In the genomic region with DNA sequence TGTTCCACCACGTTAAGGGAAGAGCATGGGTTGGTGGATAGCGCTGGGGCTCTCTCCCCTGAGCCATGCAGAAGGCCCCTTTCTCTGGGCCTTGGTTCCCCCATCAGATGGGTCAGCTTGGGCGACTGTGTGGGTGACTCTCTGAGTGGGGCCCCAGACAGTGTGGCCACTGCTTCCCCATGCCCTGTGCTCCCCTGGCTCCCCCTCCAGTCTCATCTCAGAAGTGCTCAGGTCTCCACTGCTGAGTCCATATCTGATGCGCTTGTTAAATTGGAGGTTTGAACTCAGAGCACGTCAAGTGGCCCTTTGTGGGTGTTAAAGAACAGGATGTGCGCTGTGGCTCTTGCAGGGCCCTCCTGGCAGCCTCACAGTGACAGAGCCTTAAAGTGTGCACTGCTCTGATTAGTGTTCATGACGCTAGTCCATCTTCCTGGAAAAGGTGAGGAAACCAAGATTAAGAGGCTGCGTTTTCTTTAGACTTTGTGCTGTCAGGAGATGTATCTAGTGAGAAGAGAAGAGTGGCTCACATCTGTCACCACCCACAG, we compare ENCODE assay signal across 2 cellular contexts.
TF ChIP-seq lines count a peak whose summit lies in the region.

No MANE protein-coding gene starts in this region.

TF ChIP-seq in HepG2, 621 proteins besides CTCF, POLR2A, EP300 and RAD21:
- TF ChIP-seq, protein P1, sequence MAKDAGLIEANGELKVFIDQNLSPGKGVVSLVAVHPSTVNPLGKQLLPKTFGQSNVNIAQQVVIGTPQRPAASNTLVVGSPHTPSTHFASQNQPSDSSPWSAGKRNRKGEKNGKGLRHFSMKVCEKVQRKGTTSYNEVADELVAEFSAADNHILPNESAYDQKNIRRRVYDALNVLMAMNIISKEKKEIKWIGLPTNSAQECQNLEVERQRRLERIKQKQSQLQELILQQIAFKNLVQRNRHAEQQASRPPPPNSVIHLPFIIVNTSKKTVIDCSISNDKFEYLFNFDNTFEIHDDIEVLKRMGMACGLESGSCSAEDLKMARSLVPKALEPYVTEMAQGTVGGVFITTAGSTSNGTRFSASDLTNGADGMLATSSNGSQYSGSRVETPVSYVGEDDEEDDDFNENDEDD (CRISPR knock-in tag; IDR thresholded peaks at IDR 0.05; ENCODE audit: borderline replicate concordance): no peak
- no peak for TF ChIP-seq NCOA2 (CRISPR knock-in tag; IDR thresholded peaks at IDR 0.05)
- TF ChIP-seq, protein P2, sequence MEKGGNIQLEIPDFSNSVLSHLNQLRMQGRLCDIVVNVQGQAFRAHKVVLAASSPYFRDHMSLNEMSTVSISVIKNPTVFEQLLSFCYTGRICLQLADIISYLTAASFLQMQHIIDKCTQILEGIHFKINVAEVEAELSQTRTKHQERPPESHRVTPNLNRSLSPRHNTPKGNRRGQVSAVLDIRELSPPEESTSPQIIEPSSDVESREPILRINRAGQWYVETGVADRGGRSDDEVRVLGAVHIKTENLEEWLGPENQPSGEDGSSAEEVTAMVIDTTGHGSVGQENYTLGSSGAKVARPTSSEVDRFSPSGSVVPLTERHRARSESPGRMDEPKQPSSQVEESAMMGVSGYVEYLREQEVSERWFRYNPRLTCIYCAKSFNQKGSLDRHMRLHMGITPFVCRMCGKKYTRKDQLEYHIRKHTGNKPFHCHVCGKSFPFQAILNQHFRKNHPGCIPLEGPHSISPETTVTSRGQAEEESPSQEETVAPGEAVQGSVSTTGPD (CRISPR knock-in tag; IDR thresholded peaks at IDR 0.05): no peak
- TF ChIP-seq MAFK (conservative IDR thresholded peaks at IDR 0.05 in 1 of 2, IDR thresholded peaks at IDR 0.05 in 1 of 2; ENCODE audit: low read length in 2 of 2): no peak
- no peak for TF ChIP-seq ZNF570 (CRISPR knock-in tag; IDR thresholded peaks at IDR 0.05; ENCODE audit: borderline replicate concordance)
- TF ChIP-seq ZNF619 (CRISPR knock-in tag; IDR thresholded peaks at IDR 0.05): no peak
- no peak for TF ChIP-seq ZNF781 (CRISPR knock-in tag; IDR thresholded peaks at IDR 0.05; ENCODE audit: borderline replicate concordance, not compliant biosample characterization)
- no peak for TF ChIP-seq ZFP36 (IDR thresholded peaks at IDR 0.05; ENCODE audit: borderline replicate concordance, low read depth, low read length, partially characterized antibody)
TF ChIP-seq in HepG2: peak in this region for 0.

TF ChIP-seq in WTC11, 78 proteins besides CTCF, POLR2A, EP300 and RAD21 (continued from another document):
- TF ChIP-seq, protein P3, sequence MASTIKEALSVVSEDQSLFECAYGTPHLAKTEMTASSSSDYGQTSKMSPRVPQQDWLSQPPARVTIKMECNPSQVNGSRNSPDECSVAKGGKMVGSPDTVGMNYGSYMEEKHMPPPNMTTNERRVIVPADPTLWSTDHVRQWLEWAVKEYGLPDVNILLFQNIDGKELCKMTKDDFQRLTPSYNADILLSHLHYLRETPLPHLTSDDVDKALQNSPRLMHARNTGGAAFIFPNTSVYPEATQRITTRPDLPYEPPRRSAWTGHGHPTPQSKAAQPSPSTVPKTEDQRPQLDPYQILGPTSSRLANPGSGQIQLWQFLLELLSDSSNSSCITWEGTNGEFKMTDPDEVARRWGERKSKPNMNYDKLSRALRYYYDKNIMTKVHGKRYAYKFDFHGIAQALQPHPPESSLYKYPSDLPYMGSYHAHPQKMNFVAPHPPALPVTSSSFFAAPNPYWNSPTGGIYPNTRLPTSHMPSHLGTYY (CRISPR knock-in tag; IDR thresholded peaks at IDR 0.05): no peak
- TF ChIP-seq, protein P4, sequence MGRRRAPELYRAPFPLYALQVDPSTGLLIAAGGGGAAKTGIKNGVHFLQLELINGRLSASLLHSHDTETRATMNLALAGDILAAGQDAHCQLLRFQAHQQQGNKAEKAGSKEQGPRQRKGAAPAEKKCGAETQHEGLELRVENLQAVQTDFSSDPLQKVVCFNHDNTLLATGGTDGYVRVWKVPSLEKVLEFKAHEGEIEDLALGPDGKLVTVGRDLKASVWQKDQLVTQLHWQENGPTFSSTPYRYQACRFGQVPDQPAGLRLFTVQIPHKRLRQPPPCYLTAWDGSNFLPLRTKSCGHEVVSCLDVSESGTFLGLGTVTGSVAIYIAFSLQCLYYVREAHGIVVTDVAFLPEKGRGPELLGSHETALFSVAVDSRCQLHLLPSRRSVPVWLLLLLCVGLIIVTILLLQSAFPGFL (CRISPR knock-in tag; IDR thresholded peaks at IDR 0.05; ENCODE audit: borderline replicate concordance): no peak
- TF ChIP-seq GTF2I (CRISPR knock-in tag; conservative IDR thresholded peaks at IDR 0.05) (no peak), HMGA2 (CRISPR knock-in tag; IDR thresholded peaks at IDR 0.05) (no peak), ELF4 (CRISPR knock-in tag; IDR thresholded peaks at IDR 0.05; ENCODE audit: low read depth) (no peak), FOXJ3 (CRISPR knock-in tag; IDR thresholded peaks at IDR 0.05; ENCODE audit: borderline replicate concordance) (no peak), FOXK1 (CRISPR knock-in tag; IDR thresholded peaks at IDR 0.05) (no peak), SP1 (CRISPR knock-in tag; conservative IDR thresholded peaks at IDR 0.05) (no peak), ETV6 (CRISPR knock-in tag; IDR thresholded peaks at IDR 0.05) (no peak), NR2C2 (CRISPR knock-in tag; IDR thresholded peaks at IDR 0.05) (no peak), FOXP1 (CRISPR knock-in tag; IDR thresholded peaks at IDR 0.05; ENCODE audit: borderline replicate concordance) (no peak), OVOL2 (CRISPR knock-in tag; IDR thresholded peaks at IDR 0.05; ENCODE audit: borderline replicate concordance) (no peak), ZNF232 (CRISPR knock-in tag; IDR thresholded peaks at IDR 0.05) (no peak), ZNF219 (CRISPR knock-in tag; IDR thresholded peaks at IDR 0.05; ENCODE audit: borderline replicate concordance) (no peak), SMAD4 (CRISPR knock-in tag; IDR thresholded peaks at IDR 0.05) (no peak)
- TF ChIP-seq, protein P5, sequence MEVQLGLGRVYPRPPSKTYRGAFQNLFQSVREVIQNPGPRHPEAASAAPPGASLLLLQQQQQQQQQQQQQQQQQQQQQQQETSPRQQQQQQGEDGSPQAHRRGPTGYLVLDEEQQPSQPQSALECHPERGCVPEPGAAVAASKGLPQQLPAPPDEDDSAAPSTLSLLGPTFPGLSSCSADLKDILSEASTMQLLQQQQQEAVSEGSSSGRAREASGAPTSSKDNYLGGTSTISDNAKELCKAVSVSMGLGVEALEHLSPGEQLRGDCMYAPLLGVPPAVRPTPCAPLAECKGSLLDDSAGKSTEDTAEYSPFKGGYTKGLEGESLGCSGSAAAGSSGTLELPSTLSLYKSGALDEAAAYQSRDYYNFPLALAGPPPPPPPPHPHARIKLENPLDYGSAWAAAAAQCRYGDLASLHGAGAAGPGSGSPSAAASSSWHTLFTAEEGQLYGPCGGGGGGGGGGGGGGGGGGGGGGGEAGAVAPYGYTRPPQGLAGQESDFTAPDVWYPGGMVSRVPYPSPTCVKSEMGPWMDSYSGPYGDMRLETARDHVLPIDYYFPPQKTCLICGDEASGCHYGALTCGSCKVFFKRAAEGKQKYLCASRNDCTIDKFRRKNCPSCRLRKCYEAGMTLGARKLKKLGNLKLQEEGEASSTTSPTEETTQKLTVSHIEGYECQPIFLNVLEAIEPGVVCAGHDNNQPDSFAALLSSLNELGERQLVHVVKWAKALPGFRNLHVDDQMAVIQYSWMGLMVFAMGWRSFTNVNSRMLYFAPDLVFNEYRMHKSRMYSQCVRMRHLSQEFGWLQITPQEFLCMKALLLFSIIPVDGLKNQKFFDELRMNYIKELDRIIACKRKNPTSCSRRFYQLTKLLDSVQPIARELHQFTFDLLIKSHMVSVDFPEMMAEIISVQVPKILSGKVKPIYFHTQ (CRISPR knock-in tag; IDR thresholded peaks at IDR 0.05): no peak
- TF ChIP-seq, protein P6, sequence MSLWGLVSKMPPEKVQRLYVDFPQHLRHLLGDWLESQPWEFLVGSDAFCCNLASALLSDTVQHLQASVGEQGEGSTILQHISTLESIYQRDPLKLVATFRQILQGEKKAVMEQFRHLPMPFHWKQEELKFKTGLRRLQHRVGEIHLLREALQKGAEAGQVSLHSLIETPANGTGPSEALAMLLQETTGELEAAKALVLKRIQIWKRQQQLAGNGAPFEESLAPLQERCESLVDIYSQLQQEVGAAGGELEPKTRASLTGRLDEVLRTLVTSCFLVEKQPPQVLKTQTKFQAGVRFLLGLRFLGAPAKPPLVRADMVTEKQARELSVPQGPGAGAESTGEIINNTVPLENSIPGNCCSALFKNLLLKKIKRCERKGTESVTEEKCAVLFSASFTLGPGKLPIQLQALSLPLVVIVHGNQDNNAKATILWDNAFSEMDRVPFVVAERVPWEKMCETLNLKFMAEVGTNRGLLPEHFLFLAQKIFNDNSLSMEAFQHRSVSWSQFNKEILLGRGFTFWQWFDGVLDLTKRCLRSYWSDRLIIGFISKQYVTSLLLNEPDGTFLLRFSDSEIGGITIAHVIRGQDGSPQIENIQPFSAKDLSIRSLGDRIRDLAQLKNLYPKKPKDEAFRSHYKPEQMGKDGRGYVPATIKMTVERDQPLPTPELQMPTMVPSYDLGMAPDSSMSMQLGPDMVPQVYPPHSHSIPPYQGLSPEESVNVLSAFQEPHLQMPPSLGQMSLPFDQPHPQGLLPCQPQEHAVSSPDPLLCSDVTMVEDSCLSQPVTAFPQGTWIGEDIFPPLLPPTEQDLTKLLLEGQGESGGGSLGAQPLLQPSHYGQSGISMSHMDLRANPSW (CRISPR knock-in tag; conservative IDR thresholded peaks at IDR 0.05; ENCODE audit: low read depth): no peak
- TF ChIP-seq, protein P7, sequence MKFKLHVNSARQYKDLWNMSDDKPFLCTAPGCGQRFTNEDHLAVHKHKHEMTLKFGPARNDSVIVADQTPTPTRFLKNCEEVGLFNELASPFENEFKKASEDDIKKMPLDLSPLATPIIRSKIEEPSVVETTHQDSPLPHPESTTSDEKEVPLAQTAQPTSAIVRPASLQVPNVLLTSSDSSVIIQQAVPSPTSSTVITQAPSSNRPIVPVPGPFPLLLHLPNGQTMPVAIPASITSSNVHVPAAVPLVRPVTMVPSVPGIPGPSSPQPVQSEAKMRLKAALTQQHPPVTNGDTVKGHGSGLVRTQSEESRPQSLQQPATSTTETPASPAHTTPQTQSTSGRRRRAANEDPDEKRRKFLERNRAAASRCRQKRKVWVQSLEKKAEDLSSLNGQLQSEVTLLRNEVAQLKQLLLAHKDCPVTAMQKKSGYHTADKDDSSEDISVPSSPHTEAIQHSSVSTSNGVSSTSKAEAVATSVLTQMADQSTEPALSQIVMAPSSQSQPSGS (CRISPR knock-in tag; IDR thresholded peaks at IDR 0.05; ENCODE audit: borderline replicate concordance, low read depth): no peak
